Comparison of ENCODE assay signal across 31 cellular contexts in the genomic region with DNA sequence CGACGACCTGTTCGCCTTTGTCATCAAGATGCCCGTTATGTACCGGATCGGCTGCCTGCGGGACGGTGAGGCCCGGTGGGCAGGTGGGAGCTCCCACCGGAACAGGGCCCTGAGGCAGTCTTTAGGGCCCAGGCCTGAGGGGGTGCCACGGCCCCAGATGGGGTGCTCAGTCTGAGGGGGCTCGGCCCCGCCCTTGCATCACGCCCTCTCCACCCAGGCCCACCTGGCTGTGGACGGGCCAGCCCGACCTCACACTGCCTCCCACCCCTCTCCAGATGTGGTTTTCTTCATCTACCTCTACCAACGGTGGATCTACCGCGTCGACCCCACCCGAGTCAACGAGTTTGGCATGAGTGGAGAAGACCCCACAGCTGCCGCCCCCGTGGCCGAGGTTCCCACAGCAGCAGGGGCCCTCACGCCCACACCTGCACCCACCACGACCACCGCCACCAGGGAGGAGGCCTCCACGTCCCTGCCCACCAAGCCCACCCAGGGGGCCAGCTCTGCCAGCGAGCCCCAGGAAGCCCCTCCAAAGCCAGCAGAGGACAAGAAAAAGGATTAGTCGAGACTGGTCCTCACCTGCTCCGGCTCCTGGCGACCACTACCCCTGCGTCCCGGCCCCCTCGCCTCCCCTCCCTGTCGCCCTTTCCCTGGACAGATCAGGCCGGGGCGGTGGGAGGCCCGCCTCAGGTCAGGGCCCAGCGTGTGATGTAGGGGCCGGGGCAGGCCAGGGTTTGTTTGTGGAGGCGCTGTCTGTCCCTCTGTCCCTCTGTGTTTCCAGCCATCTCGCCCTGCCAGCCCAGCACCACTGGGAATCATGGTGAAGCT. TPM values are rescaled to one million over a fixed set of nuclear protein-coding genes. Genes with fewer than 3 reads are reported as not detected.
"Had no signal": no experiment of that assay in that cellular context is flagged by ENCODE, and none has a peak within 500 bp of the region (broad histone marks: within the 10 kb centered on the region; RNA-seq: fewer than 3 reads in every experiment).

No MANE protein-coding gene starts in this region.

- H3K4me3 ChIP-seq: cardiac muscle cell, Peyer's patch, SJCRH30 had no signal

- FAIRE-seq: astrocyte had no signal

- H3K4me1 Mint-ChIP-seq: activated CD4-positive, alpha-beta T cell treated with anti-CD3 and anti-CD28 coated beads, Interleukin-2, amount 10 ng/mL, durations not matched to agents 7 days and 5 days; activated T-helper 17 cell treated with anti-CD3 and anti-CD28 coated beads, Interleukin-2, amount 50 U/mL, for 72 hours had no signal

- H3K4me2 ChIP-seq: SK-N-SH had no signal

- H3K9me3 Mint-ChIP-seq: activated CD4-positive, alpha-beta memory T cell treated with anti-CD3 and anti-CD28 coated beads for 36 hours; activated CD4-positive, alpha-beta T cell treated with anti-CD3 and anti-CD28 coated beads, Interleukin-2, amount 10 ng/mL, durations not matched to agents 7 days and 5 days; activated naive CD4-positive, alpha-beta T cell treated with anti-CD3 and anti-CD28 coated beads for 36 hours; activated T-helper 17 cell treated with anti-CD3 and anti-CD28 coated beads, Interleukin-2, amount 50 U/mL, for 72 hours; brain had no signal

- H3K4me3 Mint-ChIP-seq: activated CD4-positive, alpha-beta memory T cell treated with anti-CD3 and anti-CD28 coated beads for 36 hours; activated CD4-positive, alpha-beta T cell treated with anti-CD3 and anti-CD28 coated beads, Interleukin-2, amount 10 ng/mL, durations not matched to agents 7 days and 5 days; activated naive CD4-positive, alpha-beta T cell treated with anti-CD3 and anti-CD28 coated beads for 36 hours; activated naive CD8-positive, alpha-beta T cell; activated T-helper 17 cell treated with anti-CD3 and anti-CD28 coated beads, Interleukin-2, amount 50 U/mL, for 72 hours; brain had no signal

- H3K9me2 ChIP-seq: SK-N-SH had no signal

- H3K36me3 ChIP-seq: SJCRH30 had no signal

- ATAC-seq: activated T-helper 17 cell treated with anti-CD3 and anti-CD28 coated beads, Interleukin-2, amount 50 U/mL, for 72 hours had no signal

- H3K27me3 ChIP-seq: cardiac muscle cell, Peyer's patch, SJCRH30 had no signal

- H3K9ac ChIP-seq: SK-N-SH had no signal

- H3K4me1 ChIP-seq: Peyer's patch, SJCRH30 had no signal

- H3K27ac Mint-ChIP-seq: activated CD4-positive, alpha-beta memory T cell treated with anti-CD3 and anti-CD28 coated beads for 36 hours; activated CD4-positive, alpha-beta T cell treated with anti-CD3 and anti-CD28 coated beads, Interleukin-2, amount 10 ng/mL, durations not matched to agents 7 days and 5 days; activated naive CD4-positive, alpha-beta T cell treated with anti-CD3 and anti-CD28 coated beads for 36 hours had no signal

- H3K36me3 Mint-ChIP-seq: activated naive CD8-positive, alpha-beta T cell had no signal

- DNase-seq: activated CD4-positive, alpha-beta memory T cell treated with anti-CD3 and anti-CD28 coated beads for 36 hours; activated CD4-positive, alpha-beta T cell treated with anti-CD3 and anti-CD28 coated beads, Interleukin-2, amount 10 ng/mL, durations not matched to agents 7 days and 5 days; activated CD4-positive, CD25-positive, alpha-beta regulatory T cell; activated gamma-delta T cell; activated naive CD4-positive, alpha-beta T cell treated with anti-CD3 and anti-CD28 coated beads for 36 hours; activated T-cell treated with anti-CD3 and anti-CD28 coated beads for 4 hours; activated T-cell treated with anti-CD3 and anti-CD28 coated beads, Interleukin-2, amount 50 U/mL, for 48 hours; amygdala; MM.1S; NCI-H1105; NCI-H1436; NCI-H1694 treated with DMSO at 0.1 percent for 48 hours; NCI-H2029 treated with DMSO at 0.1 percent for 48 hours; NCI-H345; NCI-H510A; NCI-H69; NK-92 treated with Interleukin-12 subunit alpha and Interleukin-12 subunit beta, amount 100 ng/mL, for 24 hours; OCI-M1; Peyer's patch; Right ventricle myocardium superior; SJCRH30; SK-N-SH; T-helper 1 cell had no signal

- H3K27me3 Mint-ChIP-seq: activated CD4-positive, alpha-beta memory T cell treated with anti-CD3 and anti-CD28 coated beads for 36 hours; activated CD4-positive, alpha-beta T cell treated with anti-CD3 and anti-CD28 coated beads, Interleukin-2, amount 10 ng/mL, durations not matched to agents 7 days and 5 days; activated naive CD8-positive, alpha-beta T cell; activated T-helper 17 cell treated with anti-CD3 and anti-CD28 coated beads, Interleukin-2, amount 50 U/mL, for 72 hours; brain had no signal

- H3K9me3 ChIP-seq: Peyer's patch, SJCRH30, SK-N-SH had no signal

- H3K27ac ChIP-seq: cardiac muscle cell, Peyer's patch, SJCRH30, VCaP had no signal

RNA-seq across cellular contexts. Expression of gene APOC2, which starts 46.7 kb away (rescaled TPM):
- total RNA-seq: activated CD4-positive, alpha-beta memory T cell treated with anti-CD3 and anti-CD28 coated beads for 36 hours; activated CD4-positive, alpha-beta T cell treated with anti-CD3 and anti-CD28 coated beads, Interleukin-2, amount 10 ng/mL, durations not matched to agents 7 days and 5 days; activated CD8-positive, alpha-beta memory T cell treated with anti-CD3 and anti-CD28 coated beads for 36 hours; activated naive CD4-positive, alpha-beta T cell treated with anti-CD3 and anti-CD28 coated beads for 36 hours; activated T-helper 17 cell treated with anti-CD3 and anti-CD28 coated beads, Interleukin-2, amount 50 U/mL, for 72 hours; astrocyte; cardiac muscle cell; Right ventricle myocardium superior; SJCRH30; T-helper 2 cell treated with Interferon-gamma antibody and Interleukin-4, amounts not matched to agents 100 ng/mL and 5 ng/mL, for 36 hours had no signal
- polyA plus RNA-seq: SK-N-SH had no signal

RNA-seq across cellular contexts. Expression of gene APOC4, which starts 50.5 kb away (rescaled TPM):
- total RNA-seq: activated CD4-positive, alpha-beta memory T cell treated with anti-CD3 and anti-CD28 coated beads for 36 hours; activated CD4-positive, alpha-beta T cell treated with anti-CD3 and anti-CD28 coated beads, Interleukin-2, amount 10 ng/mL, durations not matched to agents 7 days and 5 days; activated CD8-positive, alpha-beta memory T cell treated with anti-CD3 and anti-CD28 coated beads for 36 hours; activated naive CD4-positive, alpha-beta T cell treated with anti-CD3 and anti-CD28 coated beads for 36 hours; activated T-helper 17 cell treated with anti-CD3 and anti-CD28 coated beads, Interleukin-2, amount 50 U/mL, for 72 hours; astrocyte; cardiac muscle cell; Peyer's patch; Right ventricle myocardium superior; T-helper 2 cell treated with Interferon-gamma antibody and Interleukin-4, amounts not matched to agents 100 ng/mL and 5 ng/mL, for 36 hours had no signal
- polyA plus RNA-seq: cardiac muscle cell, SK-N-SH had no signal
